In the genomic region with DNA sequence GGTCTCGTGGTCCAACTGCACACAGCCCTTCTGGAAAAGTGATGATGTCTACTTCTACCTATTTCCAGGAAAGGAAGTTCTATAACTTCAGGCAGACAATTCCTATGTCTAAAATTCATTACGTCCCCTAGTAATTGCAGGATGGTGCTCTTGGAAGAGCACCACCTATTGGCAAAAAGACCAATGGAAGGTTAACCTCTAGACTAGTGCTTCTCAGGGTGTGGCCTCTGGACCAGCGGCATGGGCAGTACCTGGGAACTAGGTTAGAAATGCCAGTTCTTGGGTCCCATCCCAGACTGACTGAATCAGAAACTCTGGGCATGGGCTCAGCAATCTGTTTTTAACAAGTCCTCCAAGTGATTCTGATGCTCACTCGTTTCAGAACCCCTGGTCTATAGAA, we compare ENCODE assay signal across 2 cellular contexts.
TF ChIP-seq lines count a peak whose summit lies in the region.

No MANE protein-coding gene starts in this region.

TF ChIP-seq in K562, 482 proteins besides CTCF, POLR2A, EP300 and RAD21 (continued from another document):
- TF ChIP-seq CC2D1A (IDR thresholded peaks at IDR 0.05) (no peak), SLC30A9 (CRISPR knock-in tag; IDR thresholded peaks at IDR 0.05) (no peak), CAMTA2 (CRISPR knock-in tag; conservative IDR thresholded peaks at IDR 0.05) (no peak), SRSF3 (IDR thresholded peaks at IDR 0.05; ENCODE audit: insufficient read depth, low read length) (no peak), ZNF707 (CRISPR knock-in tag; conservative IDR thresholded peaks at IDR 0.05) (no peak), ZC3H11A (IDR thresholded peaks at IDR 0.05; ENCODE audit: low read depth, low read length) (no peak), FOSL1 (tag; conservative IDR thresholded peaks at IDR 0.05) (no peak), SIRT6 (IDR thresholded peaks at IDR 0.05; ENCODE audit: low read depth, low read length) (no peak), TAF1 (IDR thresholded peaks at IDR 0.05; ENCODE audit: control insufficient read depth, extremely low read depth, insufficient read depth, low read length, severe bottlenecking) (no peak)
- TF ChIP-seq, protein P1, sequence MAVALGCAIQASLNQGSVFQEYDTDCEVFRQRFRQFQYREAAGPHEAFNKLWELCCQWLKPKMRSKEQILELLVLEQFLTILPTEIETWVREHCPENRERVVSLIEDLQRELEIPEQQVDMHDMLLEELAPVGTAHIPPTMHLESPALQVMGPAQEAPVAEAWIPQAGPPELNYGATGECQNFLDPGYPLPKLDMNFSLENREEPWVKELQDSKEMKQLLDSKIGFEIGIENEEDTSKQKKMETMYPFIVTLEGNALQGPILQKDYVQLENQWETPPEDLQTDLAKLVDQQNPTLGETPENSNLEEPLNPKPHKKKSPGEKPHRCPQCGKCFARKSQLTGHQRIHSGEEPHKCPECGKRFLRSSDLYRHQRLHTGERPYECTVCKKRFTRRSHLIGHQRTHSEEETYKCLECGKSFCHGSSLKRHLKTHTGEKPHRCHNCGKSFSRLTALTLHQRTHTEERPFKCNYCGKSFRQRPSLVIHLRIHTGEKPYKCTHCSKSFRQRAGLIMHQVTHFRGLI (CRISPR knock-in tag; IDR thresholded peaks at IDR 0.05) = no peak
- TF ChIP-seq, protein P2, sequence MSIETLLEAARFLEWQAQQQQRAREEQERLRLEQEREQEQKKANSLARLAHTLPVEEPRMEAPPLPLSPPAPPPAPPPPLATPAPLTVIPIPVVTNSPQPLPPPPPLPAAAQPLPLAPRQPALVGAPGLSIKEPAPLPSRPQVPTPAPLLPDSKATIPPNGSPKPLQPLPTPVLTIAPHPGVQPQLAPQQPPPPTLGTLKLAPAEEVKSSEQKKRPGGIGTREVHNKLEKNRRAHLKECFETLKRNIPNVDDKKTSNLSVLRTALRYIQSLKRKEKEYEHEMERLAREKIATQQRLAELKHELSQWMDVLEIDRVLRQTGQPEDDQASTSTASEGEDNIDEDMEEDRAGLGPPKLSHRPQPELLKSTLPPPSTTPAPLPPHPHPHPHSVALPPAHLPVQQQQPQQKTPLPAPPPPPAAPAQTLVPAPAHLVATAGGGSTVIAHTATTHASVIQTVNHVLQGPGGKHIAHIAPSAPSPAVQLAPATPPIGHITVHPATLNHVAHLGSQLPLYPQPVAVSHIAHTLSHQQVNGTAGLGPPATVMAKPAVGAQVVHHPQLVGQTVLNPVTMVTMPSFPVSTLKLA (conservative IDR thresholded peaks at IDR 0.05) = no peak
- TF ChIP-seq, protein P3, sequence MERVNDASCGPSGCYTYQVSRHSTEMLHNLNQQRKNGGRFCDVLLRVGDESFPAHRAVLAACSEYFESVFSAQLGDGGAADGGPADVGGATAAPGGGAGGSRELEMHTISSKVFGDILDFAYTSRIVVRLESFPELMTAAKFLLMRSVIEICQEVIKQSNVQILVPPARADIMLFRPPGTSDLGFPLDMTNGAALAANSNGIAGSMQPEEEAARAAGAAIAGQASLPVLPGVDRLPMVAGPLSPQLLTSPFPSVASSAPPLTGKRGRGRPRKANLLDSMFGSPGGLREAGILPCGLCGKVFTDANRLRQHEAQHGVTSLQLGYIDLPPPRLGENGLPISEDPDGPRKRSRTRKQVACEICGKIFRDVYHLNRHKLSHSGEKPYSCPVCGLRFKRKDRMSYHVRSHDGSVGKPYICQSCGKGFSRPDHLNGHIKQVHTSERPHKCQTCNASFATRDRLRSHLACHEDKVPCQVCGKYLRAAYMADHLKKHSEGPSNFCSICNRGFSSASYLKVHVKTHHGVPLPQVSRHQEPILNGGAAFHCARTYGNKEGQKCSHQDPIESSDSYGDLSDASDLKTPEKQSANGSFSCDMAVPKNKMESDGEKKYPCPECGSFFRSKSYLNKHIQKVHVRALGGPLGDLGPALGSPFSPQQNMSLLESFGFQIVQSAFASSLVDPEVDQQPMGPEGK (CRISPR knock-in tag; IDR thresholded peaks at IDR 0.05; ENCODE audit: borderline replicate concordance) = no peak

TF ChIP-seq in SK-N-SH, 30 proteins besides CTCF, POLR2A, EP300 and RAD21 (continued from another document):
- no peak for TF ChIP-seq USF2 (IDR thresholded peaks at IDR 0.05; ENCODE audit: borderline replicate concordance, low read depth, low read length)
- TF ChIP-seq MAX (IDR thresholded peaks at IDR 0.05; ENCODE audit: low read depth) = no peak
- TF ChIP-seq FOSL2 (IDR thresholded peaks at IDR 0.05; ENCODE audit: borderline replicate concordance, low read depth) = no peak
